Comparison of ENCODE assay signal across 21 cellular contexts in genomic region chr4:112563431-112564200, GRCh38. TPM values are rescaled to one million over a fixed set of nuclear protein-coding genes. Genes with fewer than 3 reads are reported as not detected.
DNase-seq lines count a peak whose midpoint lies in the region; ATAC-seq and TF ChIP-seq lines count a peak whose summit lies in the region.
"Had no signal": no experiment of that assay in that cellular context is flagged by ENCODE, and none has a peak within 500 bp of the region (broad histone marks: within the 10 kb centered on the region; RNA-seq: fewer than 3 reads in every experiment).

No MANE protein-coding gene starts in this region.

- H2AFZ ChIP-seq in osteoblast (ENCODE audit: low read length): no peak overlapping the region
- no peak overlapping the region for H2AFZ ChIP-seq in trophoblast cell (ENCODE audit: insufficient read depth, low read length, poor library complexity)
- H2AFZ ChIP-seq: GM23248 had no signal

- no peaks in the 10 kb centered on the region for H4K20me1 ChIP-seq in osteoblast (ENCODE audit: insufficient read depth, low read length)

- H4K12ac ChIP-seq in trophoblast cell (ENCODE audit: low read depth, low read length): no peak overlapping the region

- H2BK5ac ChIP-seq in trophoblast cell (ENCODE audit: low read depth, low read length, poor library complexity): no peak overlapping the region

- H3K79me2 ChIP-seq in osteoblast (ENCODE audit: insufficient read depth, low read length) (no peaks in the 10 kb centered on the region), trophoblast cell (ENCODE audit: control insufficient read depth, insufficient read depth, low read length, poor library complexity) (no peaks in the 10 kb centered on the region)

- WGBS in trophoblast cell (ENCODE audit: extremely low coverage, insufficient coverage, insufficient read length): no CpG with 5 or more reads among the region's 4 CpGs

- H3K4me3 ChIP-seq in osteoblast (ENCODE audit: insufficient read depth, low read length): no peak overlapping the region
- H3K4me3 ChIP-seq in trophoblast cell (ENCODE audit: low read depth, low read length): no peak overlapping the region
- H3K4me3 ChIP-seq: cardiac muscle cell, GM23248, smooth muscle cell, testis had no signal

- H3K14ac ChIP-seq in trophoblast cell (ENCODE audit: low read length): no peak overlapping the region

- H3K4me1 ChIP-seq in osteoblast (ENCODE audit: insufficient read depth, low read length) (no peaks in the 10 kb centered on the region), trophoblast cell (ENCODE audit: control insufficient read depth in 1 of 2, insufficient read depth in 2 of 2, low read length in 2 of 2) (no peaks in the 10 kb centered on the region)
- H3K4me1 ChIP-seq: testis had no signal

- peak; percentile 28 for DNase-seq in NCI-H524 treated with DMSO at 0.1 percent for 48 hours (lab: John Stamatoyannopoulos, UW)
- peak; percentile 71 for DNase-seq in osteoblast (ENCODE audit: insufficient read length, low spot score, missing footprints)
- no peak for DNase-seq in trophoblast cell
- no peak for DNase-seq in left ventricle myocardium superior
- DNase-seq: activated CD4-positive, alpha-beta memory T cell treated with anti-CD3 and anti-CD28 coated beads, Interleukin-2, amount 10 ng/mL, durations not matched to agents 7 days and 5 days; activated naive CD4-positive, alpha-beta T cell treated with Interleukin-2 at 50 U/mL for 16 hours; amniotic stem cell; CD8-positive, alpha-beta T cell; dermis blood vessel endothelial cell; GM23248; NCI-H1436 treated with DMSO at 0.1 percent for 48 hours; SW 1271; testis had no signal

- no peak overlapping the region for H3K4ac ChIP-seq in trophoblast cell (ENCODE audit: low read depth, low read length)

- H3K27me3 ChIP-seq in osteoblast (ENCODE audit: insufficient read depth, low read length): no peaks in the 10 kb centered on the region
- no peaks in the 10 kb centered on the region for H3K27me3 ChIP-seq in trophoblast cell (ENCODE audit: insufficient read depth, low read length)
- H3K27me3 ChIP-seq: cardiac muscle cell, neutrophil, testis had no signal

- TF ChIP-seq CTCF in osteoblast (IDR thresholded peaks at IDR 0.05; ENCODE audit: extremely low read depth, low read depth, low read length): no peak

- no peak overlapping the region for H3K27ac ChIP-seq in osteoblast (ENCODE audit: low read depth, low read length)
- H3K27ac ChIP-seq in trophoblast cell (ENCODE audit: low read depth, low read length): no peak overlapping the region
- H3K27ac ChIP-seq: cardiac muscle cell, GM23248, neutrophil, testis had no signal

- H3K18ac ChIP-seq in trophoblast cell (ENCODE audit: low read length): no peak overlapping the region

- H3K4me2 ChIP-seq in osteoblast (ENCODE audit: insufficient read depth, low read length) (no peak overlapping the region), trophoblast cell (ENCODE audit: low read length) (no peak overlapping the region)
- H3K4me2 ChIP-seq: smooth muscle cell had no signal

- intact Hi-C loops in left ventricle myocardium superior (cut with micrococcal nuclease): no loop called here

- no peaks in the 10 kb centered on the region for H3K79me1 ChIP-seq in trophoblast cell (ENCODE audit: low read length)

- H3K9me3 ChIP-seq in osteoblast (ENCODE audit: low read depth, low read length) (no peaks in the 10 kb centered on the region), trophoblast cell (ENCODE audit: insufficient read depth, low read depth, low read length) (no peaks in the 10 kb centered on the region)
- H3K9me3 ChIP-seq: neutrophil, testis had no signal

- no peak overlapping the region for H3K23ac ChIP-seq in trophoblast cell (ENCODE audit: low read length)

- no peak overlapping the region for H4K91ac ChIP-seq in trophoblast cell (ENCODE audit: low read depth, low read length)

- no peak overlapping the region for H2AK5ac ChIP-seq in trophoblast cell (ENCODE audit: low read length)

- H4K8ac ChIP-seq in trophoblast cell (ENCODE audit: low read depth, low read length): no peak overlapping the region

- no peak overlapping the region for H2BK120ac ChIP-seq in trophoblast cell (ENCODE audit: insufficient read depth, low read length, poor library complexity)

- no peak overlapping the region for H2BK12ac ChIP-seq in trophoblast cell (ENCODE audit: low read length)

- ATAC-seq in GM18502 (IDR thresholded peaks at IDR 0.05; ENCODE audit: poor library complexity, unreplicated experiment) (peak; percentile 50), HG02642 (IDR thresholded peaks at IDR 0.05; ENCODE audit: poor library complexity, unreplicated experiment) (peak; percentile 46), left ventricle myocardium superior (no peak), HG03354 (IDR thresholded peaks at IDR 0.05; ENCODE audit: poor library complexity, severe bottlenecking, unreplicated experiment) (no peak)
- ATAC-seq: CD8-positive, alpha-beta T cell; stimulated activated memory B cell treated with anti-CD40 and anti-IgM and Interleukin-4, amounts not matched to agents 10 μg/mL and 1 μg/mL and 100 μg/mL, for 72 hours had no signal

- H3K36me3 ChIP-seq in osteoblast (ENCODE audit: insufficient read depth, low read length) (no peaks in the 10 kb centered on the region), trophoblast cell (ENCODE audit: control insufficient read depth in 1 of 2, insufficient read depth in 2 of 2, low read length in 2 of 2) (no peaks in the 10 kb centered on the region)
- H3K36me3 ChIP-seq: cardiac muscle cell, neutrophil had no signal

- H3K9ac ChIP-seq in trophoblast cell (ENCODE audit: low read length): no peak overlapping the region
- H3K9ac ChIP-seq: GM23248 had no signal

RNA-seq across cellular contexts. Expression of gene NEUROG2, which starts 47.6 kb away (rescaled TPM):
- total RNA-seq in osteoblast: not detected in 2 replicates
- polyA plus RNA-seq in trophoblast cell (2013): not detected in 2 replicates
- not detected for total RNA-seq in left ventricle myocardium superior
- total RNA-seq: activated CD4-positive, alpha-beta memory T cell treated with anti-CD3 and anti-CD28 coated beads, Interleukin-2, amount 10 ng/mL, durations not matched to agents 7 days and 5 days; CD8-positive, alpha-beta T cell; dermis blood vessel endothelial cell; GM23248; MCF 10A; smooth muscle cell had no signal
- polyA plus RNA-seq: cardiac muscle cell, GM23248, smooth muscle cell had no signal

Comparison
In these comparisons a context has a peak if more than half of its experiments do, and no peak if none do; other contexts are left out.
1. ATAC-seq: peak in GM18502 (single experiment) and HG02642 (single experiment); none in left ventricle myocardium superior (single experiment) and HG03354 (single experiment).
2. DNase-seq: peak in NCI-H524 treated with DMSO at 0.1 percent for 48 hours (single experiment) and osteoblast (single experiment); none in trophoblast cell (0 of 2) and left ventricle myocardium superior (single experiment).